Comparison of ENCODE assay signal across 15 cellular contexts in genomic region chr20:12358006-12358654, GRCh38.
A peak's percentile ranks its signal among the peaks of the same experiment; 100 is the strongest.
DNase-seq lines count a peak whose midpoint lies in the region; ATAC-seq, FAIRE-seq and TF ChIP-seq lines count a peak whose summit lies in the region.
"Had no signal": no experiment of that assay in that cellular context is flagged by ENCODE, and none has a peak within 500 bp of the region (broad histone marks: within the 10 kb centered on the region; RNA-seq: fewer than 3 reads in every experiment).

No MANE protein-coding gene starts in this region.

- H4K20me1 ChIP-seq in keratinocyte (ENCODE audit: control insufficient read depth, extremely low read depth, insufficient read depth, low read length): no peaks in the 10 kb centered on the region

- no peak overlapping the region for H3K9ac ChIP-seq in keratinocyte (ENCODE audit: control insufficient read depth, extremely low read depth, insufficient read depth, low read length)

- no peaks in the 10 kb centered on the region for H3K27me3 ChIP-seq in keratinocyte (ENCODE audit: control insufficient read depth, extremely low read depth, insufficient read depth, low read length)
- H3K27me3 ChIP-seq: upper lobe of left lung had no signal

- peaks cover 8% of the 10 kb centered on the region for H3K4me1 Mint-ChIP-seq in brain
- H3K4me1 Mint-ChIP-seq: activated naive CD8-positive, alpha-beta T cell treated with anti-CD3 and anti-CD28 coated beads for 36 hours had no signal

- no peaks in the 10 kb centered on the region for H3K36me3 ChIP-seq in keratinocyte (ENCODE audit: control insufficient read depth in 2 of 2, extremely low read depth in 1 of 2, insufficient read depth in 2 of 2, low read length in 2 of 2)
- H3K36me3 ChIP-seq: upper lobe of left lung had no signal

- H3K4me1 ChIP-seq in keratinocyte (ENCODE audit: control insufficient read depth, extremely low read depth, insufficient read depth, low read length): no peaks in the 10 kb centered on the region
- H3K4me1 ChIP-seq: upper lobe of left lung had no signal

- no peak overlapping the region for H2AFZ ChIP-seq in keratinocyte (ENCODE audit: control insufficient read depth, low read length)

- no peaks in the 10 kb centered on the region for H3K9me3 ChIP-seq in keratinocyte (ENCODE audit: control insufficient read depth, low read depth, low read length)
- H3K9me3 ChIP-seq: upper lobe of left lung had no signal

- peaks cover 3 to 9% (median 7%) of the 10 kb centered on the region in 5 experiments for H3K9me3 Mint-ChIP-seq in brain

- H3K36me3 Mint-ChIP-seq in brain: no peaks in the 10 kb centered on the region
- H3K36me3 Mint-ChIP-seq: activated naive CD8-positive, alpha-beta T cell treated with anti-CD3 and anti-CD28 coated beads for 36 hours had no signal

- no peaks in the 10 kb centered on the region for H3K9me1 ChIP-seq in keratinocyte (ENCODE audit: control insufficient read depth, extremely low read depth, insufficient read depth, low read length)

- no peaks in the 10 kb centered on the region for H3K79me2 ChIP-seq in keratinocyte (ENCODE audit: control insufficient read depth, insufficient read depth, low read length)

- dilution Hi-C loops in keratinocyte (cut with MboI; ENCODE audit: extremely low pct_ligation_motif_present, low sequenced_read_pairs): no loop called here

- TF ChIP-seq CTCF in brain (conservative IDR thresholded peaks at IDR 0.05): peak; percentile 8 to 45
- peak; percentile 36 to 63 (median 53) for TF ChIP-seq CTCF in keratinocyte (optimal IDR thresholded peaks at IDR 0.05 in 1 of 3, IDR thresholded peaks at IDR 0.05 in 1 of 3, conservative IDR thresholded peaks at IDR 0.05 in 1 of 3; ENCODE audit: extremely low read depth in 1 of 3, insufficient read depth in 2 of 3, low read length in 3 of 3)
- no peak for TF ChIP-seq CTCF in foreskin fibroblast (IDR thresholded peaks at IDR 0.05; ENCODE audit: low read depth, low read length)

- H3K4me3 ChIP-seq in keratinocyte (ENCODE audit: control insufficient read depth in 2 of 3, extremely low read depth in 1 of 3, insufficient read depth in 2 of 3, low read depth in 1 of 3, low read length in 3 of 3) (no peak overlapping the region), foreskin fibroblast (ENCODE audit: low read depth in 1 of 2, low read length in 2 of 2) (no peak overlapping the region)
- H3K4me3 ChIP-seq: lung, upper lobe of left lung had no signal

- H3K4me2 ChIP-seq in keratinocyte (ENCODE audit: control insufficient read depth, extremely low read depth, insufficient read depth, low read depth, low read length): no peak overlapping the region

- DNase-seq in DMS53 treated with DMSO at 0.1 percent for 48 hours (lab: John Stamatoyannopoulos, UW; ENCODE audit: unreplicated experiment) (peak; percentile 6), LoVo (ENCODE audit: low spot score) (peak; percentile 20), keratinocyte (ENCODE audit: low read depth, low spot score) (no peak), RCC 7860 (ENCODE audit: low spot score) (no peak), foreskin fibroblast (no peak)
- DNase-seq in activated CD4-positive, alpha-beta T cell treated with anti-CD3 and anti-CD28 coated beads for 4 hours: no peak
- DNase-seq in stimulated activated naive CD8-positive, alpha-beta T cell treated with anti-CD3 and anti-CD28 coated beads, Interleukin-15, Interleukin-2, amounts not matched to agents 100 U/mL and 50 U/mL, for 24 hours: no peak
- DNase-seq: activated CD4-positive, alpha-beta T cell treated with anti-CD3 and anti-CD28 coated beads, Interleukin-2, amount 50 U/mL, for 48 hours; activated naive CD8-positive, alpha-beta T cell treated with anti-CD3 and anti-CD28 coated beads for 36 hours; DMS79; upper lobe of left lung had no signal

- no peak for ATAC-seq in stimulated activated naive CD8-positive, alpha-beta T cell treated with anti-CD3 and anti-CD28 coated beads, Interleukin-15, Interleukin-2, amounts not matched to agents 100 U/mL and 50 U/mL, for 24 hours
- ATAC-seq: Right ventricle myocardium inferior had no signal

- no peak overlapping the region for H3K4me3 Mint-ChIP-seq in brain
- H3K4me3 Mint-ChIP-seq: activated naive CD8-positive, alpha-beta T cell treated with anti-CD3 and anti-CD28 coated beads for 36 hours had no signal

- H3K27ac Mint-ChIP-seq in brain: no peak overlapping the region
- H3K27ac Mint-ChIP-seq: activated naive CD8-positive, alpha-beta T cell treated with anti-CD3 and anti-CD28 coated beads for 36 hours had no signal

- H3K27ac ChIP-seq in keratinocyte (ENCODE audit: control insufficient read depth, insufficient read depth, low read length): no peak overlapping the region
- H3K27ac ChIP-seq: upper lobe of left lung had no signal

- H3K27me3 Mint-ChIP-seq in brain: peaks cover 6% of the 10 kb centered on the region
- H3K27me3 Mint-ChIP-seq: activated naive CD8-positive, alpha-beta T cell treated with anti-CD3 and anti-CD28 coated beads for 36 hours had no signal

- FAIRE-seq in keratinocyte (lab: Jason Lieb, UNC) (no peak), RCC 7860 (lab: Jason Lieb, UNC) (no peak)
- FAIRE-seq: endometrium had no signal

Comparison
In these comparisons a context has a peak if more than half of its experiments do, and no peak if none do; other contexts are left out.
1. DNase-seq: peak in DMS53 treated with DMSO at 0.1 percent for 48 hours (single experiment) and LoVo (single experiment); none in keratinocyte (single experiment), RCC 7860 (single experiment), activated CD4-positive, alpha-beta T cell treated with anti-CD3 and anti-CD28 coated beads for 4 hours (0 of 2), foreskin fibroblast (0 of 2) and stimulated activated naive CD8-positive, alpha-beta T cell treated with anti-CD3 and anti-CD28 coated beads, Interleukin-15, Interleukin-2, amounts not matched to agents 100 U/mL and 50 U/mL, for 24 hours (single experiment).